8 cellular contexts compared by ENCODE assay signal in the genomic region with DNA sequence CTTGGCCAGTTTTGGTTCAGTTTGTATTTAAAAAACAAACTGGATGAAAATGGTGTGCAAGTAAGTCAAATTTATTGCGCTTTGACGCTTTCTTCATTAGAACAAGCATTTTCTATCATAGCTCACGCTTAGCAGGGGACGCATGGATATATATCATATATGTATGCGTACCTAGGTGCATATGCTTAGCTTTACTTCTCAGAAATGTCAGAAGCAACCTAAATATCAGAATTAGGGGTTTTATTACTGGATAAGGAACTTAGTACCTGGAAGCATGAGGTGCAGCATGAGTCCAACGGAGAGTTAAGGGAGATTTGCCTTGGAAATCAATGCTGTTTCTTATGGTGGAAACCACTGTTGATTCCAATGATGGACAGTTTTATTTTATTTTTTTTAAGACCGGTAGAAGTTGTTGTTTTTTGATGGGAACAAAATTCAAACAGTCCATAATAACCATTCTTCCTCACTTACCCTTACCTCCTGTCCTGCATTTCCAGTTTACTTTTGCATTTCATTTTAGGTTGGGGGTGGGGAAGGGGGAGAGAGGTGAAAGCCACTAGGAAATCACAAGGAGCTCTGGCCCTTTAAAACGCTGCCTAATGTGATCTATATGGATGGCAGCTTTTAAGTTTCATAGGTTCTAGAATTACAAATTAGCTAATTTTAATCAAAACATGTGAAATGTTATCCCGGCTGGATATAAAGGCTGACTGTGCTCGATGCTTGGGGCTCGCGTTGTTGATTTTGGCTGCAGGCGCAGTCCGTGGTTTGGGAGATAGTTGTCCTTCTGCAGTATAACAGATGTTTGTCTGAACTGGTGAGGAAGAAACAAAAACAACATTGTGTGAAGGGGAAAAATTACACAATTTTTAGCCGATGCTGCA. TPM values are rescaled to one million over a fixed set of nuclear protein-coding genes. Genes with fewer than 3 reads are reported as not detected.
DNase-seq lines count a peak whose midpoint lies in the region; ATAC-seq lines count a peak whose summit lies in the region.

No MANE protein-coding gene starts in this region.

- H3K4me1 ChIP-seq in HUES6 (ENCODE audit: control insufficient read depth, insufficient read depth, low read length): peaks cover 18% of the 10 kb centered on the region
- peaks cover 21% of the 10 kb centered on the region for H3K4me1 ChIP-seq in mesodermal cell (ENCODE audit: control insufficient read depth, insufficient read depth, low read length, poor library complexity, severe bottlenecking)

- peak overlapping the region; percentile 70 for H3K4me3 ChIP-seq in HUES6 (ENCODE audit: low read depth, low read length)
- peak overlapping the region; percentile 61 for H3K4me3 ChIP-seq in mesodermal cell (ENCODE audit: extremely low read depth, insufficient read depth, low read length, poor library complexity, severe bottlenecking)

- H3K27ac ChIP-seq in HUES6 (ENCODE audit: low read depth, low read length): no peak overlapping the region
- no peak overlapping the region for H3K27ac ChIP-seq in mesodermal cell (ENCODE audit: low read depth, low read length, severe bottlenecking)

- 25 to 66% methylated on average over 1 to 8 of the region's 15 CpGs for WGBS in mesodermal cell (ENCODE audit: insufficient coverage in 2 of 2), 2 experiments

- no peaks in the 10 kb centered on the region for H3K36me3 ChIP-seq in HUES6 (ENCODE audit: control insufficient read depth, insufficient read depth, low read length)
- H3K36me3 ChIP-seq in mesodermal cell (ENCODE audit: control insufficient read depth, insufficient read depth, low read length): no peaks in the 10 kb centered on the region

- no peaks in the 10 kb centered on the region for H3K9me3 ChIP-seq in HUES6 (ENCODE audit: control insufficient read depth, insufficient read depth, low read depth, low read length)
- H3K9me3 ChIP-seq in mesodermal cell (ENCODE audit: control insufficient read depth, low read length): no peaks in the 10 kb centered on the region

- peak; percentile 46 for DNase-seq in AG08395 (ENCODE audit: low spot score)
- peak; percentile 51 for DNase-seq in cerebellar cortex (ENCODE audit: low spot score)
- DNase-seq in amniotic stem cell (lab: John Stamatoyannopoulos, UW): no peak
- no peak for DNase-seq in stimulated activated CD4-positive, alpha-beta T cell treated with anti-CD3 and anti-CD28 coated beads, Interleukin-15, amount 100 ng/mL, for 24 hours
- no peak for DNase-seq in RPMI8226

- peaks cover 58% of the 10 kb centered on the region for H3K27me3 ChIP-seq in HUES6 (ENCODE audit: control insufficient read depth, insufficient read depth, low read length)

- no peak for ATAC-seq in HG02870 (IDR thresholded peaks at IDR 0.05; ENCODE audit: unreplicated experiment)

- no peak overlapping the region for H3K9ac ChIP-seq in HUES6 (ENCODE audit: low read length)

RNA-seq across cellular contexts. Expression of gene SOBP, which starts 2.1 kb away (rescaled TPM):
- polyA plus RNA-seq in mesodermal cell (2013, experiment 1 of 2): 3.1 TPM
- polyA plus RNA-seq in mesodermal cell (2013, experiment 2 of 2): 4.0 TPM

RNA-seq across cellular contexts. Expression of gene PDSS2, which starts 32.7 kb away (rescaled TPM):
- polyA plus RNA-seq in mesodermal cell (2013, experiment 1 of 2): 7.9 TPM
- polyA plus RNA-seq in mesodermal cell (2013, experiment 2 of 2): 10.0 TPM

Comparison
In these comparisons a context has a peak if more than half of its experiments do, and no peak if none do; other contexts are left out.
1. DNase-seq: peak in AG08395 (single experiment) and cerebellar cortex (single experiment); none in amniotic stem cell (single experiment), stimulated activated CD4-positive, alpha-beta T cell treated with anti-CD3 and anti-CD28 coated beads, Interleukin-15, amount 100 ng/mL, for 24 hours (single experiment) and RPMI8226 (single experiment).